Comparison of ENCODE assay signal across 1 cellular context in genomic region chr4:86927843-86928395, GRCh38.
TF ChIP-seq lines count a peak whose summit lies in the region.

No MANE protein-coding gene starts in this region.

TF ChIP-seq in GM12878, 131 proteins besides CTCF, POLR2A, EP300 and RAD21 (continued from another document):
- TF ChIP-seq IRF4 (IDR thresholded peaks at IDR 0.05; ENCODE audit: low read depth, low read length), result no peak
- TF ChIP-seq, protein P1, sequence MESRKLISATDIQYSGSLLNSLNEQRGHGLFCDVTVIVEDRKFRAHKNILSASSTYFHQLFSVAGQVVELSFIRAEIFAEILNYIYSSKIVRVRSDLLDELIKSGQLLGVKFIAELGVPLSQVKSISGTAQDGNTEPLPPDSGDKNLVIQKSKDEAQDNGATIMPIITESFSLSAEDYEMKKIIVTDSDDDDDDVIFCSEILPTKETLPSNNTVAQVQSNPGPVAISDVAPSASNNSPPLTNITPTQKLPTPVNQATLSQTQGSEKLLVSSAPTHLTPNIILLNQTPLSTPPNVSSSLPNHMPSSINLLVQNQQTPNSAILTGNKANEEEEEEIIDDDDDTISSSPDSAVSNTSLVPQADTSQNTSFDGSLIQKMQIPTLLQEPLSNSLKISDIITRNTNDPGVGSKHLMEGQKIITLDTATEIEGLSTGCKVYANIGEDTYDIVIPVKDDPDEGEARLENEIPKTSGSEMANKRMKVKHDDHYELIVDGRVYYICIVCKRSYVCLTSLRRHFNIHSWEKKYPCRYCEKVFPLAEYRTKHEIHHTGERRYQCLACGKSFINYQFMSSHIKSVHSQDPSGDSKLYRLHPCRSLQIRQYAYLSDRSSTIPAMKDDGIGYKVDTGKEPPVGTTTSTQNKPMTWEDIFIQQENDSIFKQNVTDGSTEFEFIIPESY (IDR thresholded peaks at IDR 0.05), result no peak
- TF ChIP-seq CREM (IDR thresholded peaks at IDR 0.05; ENCODE audit: low read depth), result no peak
- TF ChIP-seq CBX3 (IDR thresholded peaks at IDR 0.05; ENCODE audit: borderline replicate concordance, low read depth), result no peak
- no peak for TF ChIP-seq TCF3 (IDR thresholded peaks at IDR 0.05; ENCODE audit: borderline replicate concordance, insufficient read depth, low read depth, low read length)
- no peak for TF ChIP-seq MXI1 (IDR thresholded peaks at IDR 0.05; ENCODE audit: low read depth, low read length)
- TF ChIP-seq GATAD2B (conservative IDR thresholded peaks at IDR 0.05; ENCODE audit: low read depth), result no peak
- no peak for TF ChIP-seq STAT3 (IDR thresholded peaks at IDR 0.05; ENCODE audit: low read depth, low read length)
- no peak for TF ChIP-seq CHD1 (IDR thresholded peaks at IDR 0.05; ENCODE audit: low read depth, low read length)
